Comparison of ENCODE assay signal across 19 cellular contexts in the genomic region with DNA sequence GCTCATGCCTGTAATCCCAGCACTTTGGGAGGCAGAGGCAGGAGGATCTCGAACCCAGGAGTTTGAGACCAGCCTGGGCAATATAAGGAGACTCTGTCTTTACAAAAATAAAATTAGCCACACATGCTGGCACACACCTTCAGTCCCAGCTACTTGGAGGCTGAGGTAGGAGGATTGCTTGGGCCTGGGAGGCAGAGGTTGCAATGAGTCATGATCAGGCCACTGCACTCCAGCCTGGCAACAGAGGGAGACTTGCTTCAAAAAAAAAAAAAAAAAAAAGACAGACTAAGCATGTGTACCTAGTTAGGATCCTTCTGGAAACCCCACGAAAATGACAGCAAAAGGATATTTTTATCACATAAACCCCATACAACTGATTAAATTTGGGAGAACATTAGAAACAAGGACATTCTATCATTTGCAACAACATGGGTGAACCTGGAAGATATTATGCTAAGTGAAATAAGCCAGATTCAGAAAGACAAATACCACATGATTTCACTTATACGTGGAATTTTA. TPM values are rescaled to one million over a fixed set of nuclear protein-coding genes. Genes with fewer than 3 reads are reported as not detected.
A peak's percentile ranks its signal among the peaks of the same experiment; 100 is the strongest.
DNase-seq lines count a peak whose midpoint lies in the region; ATAC-seq and TF ChIP-seq lines count a peak whose summit lies in the region.
"Had no signal": no experiment of that assay in that cellular context is flagged by ENCODE, and none has a peak within 500 bp of the region (broad histone marks: within the 10 kb centered on the region; RNA-seq: fewer than 3 reads in every experiment).

No MANE protein-coding gene starts in this region.

- H3K79me2 ChIP-seq in smooth muscle cell (ENCODE audit: low read depth) = no peaks in the 10 kb centered on the region

- no peak overlapping the region for H3K4me3 ChIP-seq in fibroblast of mammary gland (ENCODE audit: control insufficient read depth, low read depth, low read length)
- H3K4me3 ChIP-seq in dorsolateral prefrontal cortex = no peak overlapping the region
- H3K4me3 ChIP-seq in smooth muscle cell = no peak overlapping the region
- H3K4me3 ChIP-seq: GM23248, Peyer's patch had no signal

- no peaks in the 10 kb centered on the region for H3F3A ChIP-seq in smooth muscle cell (ENCODE audit: low read depth)

- TF ChIP-seq CTCF in fibroblast of mammary gland (conservative IDR thresholded peaks at IDR 0.05; ENCODE audit: control insufficient read depth, insufficient read depth, low read depth, low read length) = no peak
- no peak for TF ChIP-seq CTCF in dorsolateral prefrontal cortex (IDR thresholded peaks at IDR 0.05 in 54 of 56, conservative IDR thresholded peaks at IDR 0.05 in 2 of 56; ENCODE audit: low read depth in 1 of 56, partially characterized antibody in 56 of 56)
- no peak for TF ChIP-seq CTCF in smooth muscle cell (IDR thresholded peaks at IDR 0.05; ENCODE audit: borderline replicate concordance, insufficient read depth, poor library complexity, severe bottlenecking)

- no peaks in the 10 kb centered on the region for H3K9me3 ChIP-seq in smooth muscle cell (replicated peaks; ENCODE audit: low read depth)
- H3K9me3 ChIP-seq: Peyer's patch had no signal

- no peak overlapping the region for H3K4me2 ChIP-seq in smooth muscle cell
- H3K4me2 ChIP-seq: KMS-11 had no signal

- H3K4me1 ChIP-seq in smooth muscle cell (ENCODE audit: low read depth) = no peaks in the 10 kb centered on the region
- H3K4me1 ChIP-seq: Peyer's patch had no signal

- ATAC-seq in SK-N-SH treated with all-trans-retinoic acid at 6 μM for 48 hours = peak; percentile 48
- ATAC-seq in stimulated activated effector memory CD8-positive, alpha-beta T cell treated with anti-CD3 and anti-CD28 coated beads, Interleukin-12 subunit alpha, Interleukin-12 subunit beta, amount 100 ng/mL, for 72 hours = no peak

- H3K36me3 ChIP-seq in smooth muscle cell (ENCODE audit: low read depth) = no peaks in the 10 kb centered on the region
- H3K36me3 ChIP-seq: Peyer's patch had no signal

- WGBS in smooth muscle cell (ENCODE audit: low lambda C conversion rate) = 81% methylated on average over 3 of the region's 3 CpGs

- peak overlapping the region in 2 of 4 donors; percentile 6 to 48 for H3K4me3 Mint-ChIP-seq in IgD-negative memory B cell
- no peak overlapping the region for H3K4me3 Mint-ChIP-seq in stimulated activated effector memory CD8-positive, alpha-beta T cell treated with anti-CD3 and anti-CD28 coated beads, Interleukin-12 subunit alpha, Interleukin-12 subunit beta, amount 100 ng/mL, for 72 hours
- H3K4me3 Mint-ChIP-seq: CD4-positive, alpha-beta memory T cell had no signal

- intact Hi-C loops in dorsolateral prefrontal cortex (cut with DNase I) = loop anchor here in 1 of 2 donors (10.0 kb wide), 1 partner anchor 278 kb away; no protein-coding TSS in a partner anchor

- peaks cover 2% of the 10 kb centered on the region for H3K36me3 Mint-ChIP-seq in IgD-negative memory B cell
- peaks cover 6% of the 10 kb centered on the region for H3K36me3 Mint-ChIP-seq in stimulated activated effector memory CD8-positive, alpha-beta T cell treated with anti-CD3 and anti-CD28 coated beads, Interleukin-12 subunit alpha, Interleukin-12 subunit beta, amount 100 ng/mL, for 72 hours

- peaks cover 0 to 5% (median 2%) of the 10 kb centered on the region in 3 donors for H3K9me3 Mint-ChIP-seq in IgD-negative memory B cell
- H3K9me3 Mint-ChIP-seq in stimulated activated effector memory CD8-positive, alpha-beta T cell treated with anti-CD3 and anti-CD28 coated beads, Interleukin-12 subunit alpha, Interleukin-12 subunit beta, amount 100 ng/mL, for 72 hours = no peaks in the 10 kb centered on the region

- DNase-seq in fibroblast of mammary gland (ENCODE audit: low read depth) (peak; percentile 37), dorsolateral prefrontal cortex (no peak), smooth muscle cell (lab: John Stamatoyannopoulos, UW; ENCODE audit: unreplicated experiment) (no peak), DMS 273 (lab: John Stamatoyannopoulos, UW; ENCODE audit: unreplicated experiment) (no peak)
- no peak for DNase-seq in stimulated activated effector memory CD8-positive, alpha-beta T cell treated with anti-CD3 and anti-CD28 coated beads, Interleukin-12 subunit alpha, Interleukin-12 subunit beta, amount 100 ng/mL, for 72 hours (ENCODE audit: low spot score in 2 of 2)
- DNase-seq: Calu3; CD4-positive, alpha-beta memory T cell; DMS79; GM23248; HCEC 1CT; NCI-H1048; NCI-H146; NCI-H2081; NCI-H510A treated with DMSO at 0.1 percent for 48 hours; Peyer's patch; Right ventricle myocardium superior had no signal

- H3K27ac ChIP-seq in dorsolateral prefrontal cortex (no peak overlapping the region), smooth muscle cell (ENCODE audit: low read depth) (no peak overlapping the region)
- H3K27ac ChIP-seq: GM23248, KMS-11, Peyer's patch had no signal

- no peak overlapping the region for H3K9ac ChIP-seq in smooth muscle cell (ENCODE audit: low read depth)
- H3K9ac ChIP-seq: GM23248, KMS-11 had no signal

- no peaks in the 10 kb centered on the region for H3K27me3 Mint-ChIP-seq in IgD-negative memory B cell

- no peak overlapping the region for H2AFZ ChIP-seq in smooth muscle cell (ENCODE audit: low read depth)
- H2AFZ ChIP-seq: GM23248 had no signal

- no peaks in the 10 kb centered on the region for H4K20me1 ChIP-seq in smooth muscle cell (ENCODE audit: low read depth)

- H3K4me1 Mint-ChIP-seq in IgD-negative memory B cell = peaks cover 48 to 58% (median 55%) of the 10 kb centered on the region in 3 donors
- H3K4me1 Mint-ChIP-seq in stimulated activated effector memory CD8-positive, alpha-beta T cell treated with anti-CD3 and anti-CD28 coated beads, Interleukin-12 subunit alpha, Interleukin-12 subunit beta, amount 100 ng/mL, for 72 hours = peaks cover 18% of the 10 kb centered on the region

- H3K27ac Mint-ChIP-seq in IgD-negative memory B cell = peak overlapping the region; percentile 23 to 52 (median 32)
- H3K27ac Mint-ChIP-seq in stimulated activated effector memory CD8-positive, alpha-beta T cell treated with anti-CD3 and anti-CD28 coated beads, Interleukin-12 subunit alpha, Interleukin-12 subunit beta, amount 100 ng/mL, for 72 hours = no peak overlapping the region
- H3K27ac Mint-ChIP-seq: CD4-positive, alpha-beta memory T cell had no signal

- no peaks in the 10 kb centered on the region for H3K27me3 ChIP-seq in dorsolateral prefrontal cortex
- H3K27me3 ChIP-seq in smooth muscle cell (ENCODE audit: low read depth) = no peaks in the 10 kb centered on the region
- H3K27me3 ChIP-seq: Peyer's patch had no signal

TF ChIP-seq in SK-N-SH treated with all-trans-retinoic acid at 6 μM for 48 hours, 23 proteins besides CTCF, POLR2A, EP300 and RAD21:
- TF ChIP-seq ISL1 (CRISPR knock-in tag; IDR thresholded peaks at IDR 0.05) (peak; percentile 28; the same call in 1 of the 2 replicates), ZNF70 (CRISPR knock-in tag; IDR thresholded peaks at IDR 0.05) (no peak), BACH2 (CRISPR knock-in tag; IDR thresholded peaks at IDR 0.05; ENCODE audit: borderline replicate concordance) (no peak), TCF4 (CRISPR knock-in tag; IDR thresholded peaks at IDR 0.05; ENCODE audit: borderline replicate concordance) (0 out of 2 replicates have a peak, but pooled peaks have one; percentile 28), RARB (CRISPR knock-in tag; IDR thresholded peaks at IDR 0.05) (no peak), OSR1 (CRISPR knock-in tag; IDR thresholded peaks at IDR 0.05) (no peak), ZNF8 (CRISPR knock-in tag; IDR thresholded peaks at IDR 0.05) (no peak)
- TF ChIP-seq, protein P1, sequence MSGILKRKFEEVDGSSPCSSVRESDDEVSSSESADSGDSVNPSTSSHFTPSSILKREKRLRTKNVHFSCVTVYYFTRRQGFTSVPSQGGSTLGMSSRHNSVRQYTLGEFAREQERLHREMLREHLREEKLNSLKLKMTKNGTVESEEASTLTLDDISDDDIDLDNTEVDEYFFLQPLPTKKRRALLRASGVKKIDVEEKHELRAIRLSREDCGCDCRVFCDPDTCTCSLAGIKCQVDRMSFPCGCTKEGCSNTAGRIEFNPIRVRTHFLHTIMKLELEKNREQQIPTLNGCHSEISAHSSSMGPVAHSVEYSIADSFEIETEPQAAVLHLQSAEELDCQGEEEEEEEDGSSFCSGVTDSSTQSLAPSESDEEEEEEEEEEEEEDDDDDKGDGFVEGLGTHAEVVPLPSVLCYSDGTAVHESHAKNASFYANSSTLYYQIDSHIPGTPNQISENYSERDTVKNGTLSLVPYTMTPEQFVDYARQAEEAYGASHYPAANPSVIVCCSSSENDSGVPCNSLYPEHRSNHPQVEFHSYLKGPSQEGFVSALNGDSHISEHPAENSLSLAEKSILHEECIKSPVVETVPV (CRISPR knock-in tag; IDR thresholded peaks at IDR 0.05) = no peak
- TF ChIP-seq, protein P2, sequence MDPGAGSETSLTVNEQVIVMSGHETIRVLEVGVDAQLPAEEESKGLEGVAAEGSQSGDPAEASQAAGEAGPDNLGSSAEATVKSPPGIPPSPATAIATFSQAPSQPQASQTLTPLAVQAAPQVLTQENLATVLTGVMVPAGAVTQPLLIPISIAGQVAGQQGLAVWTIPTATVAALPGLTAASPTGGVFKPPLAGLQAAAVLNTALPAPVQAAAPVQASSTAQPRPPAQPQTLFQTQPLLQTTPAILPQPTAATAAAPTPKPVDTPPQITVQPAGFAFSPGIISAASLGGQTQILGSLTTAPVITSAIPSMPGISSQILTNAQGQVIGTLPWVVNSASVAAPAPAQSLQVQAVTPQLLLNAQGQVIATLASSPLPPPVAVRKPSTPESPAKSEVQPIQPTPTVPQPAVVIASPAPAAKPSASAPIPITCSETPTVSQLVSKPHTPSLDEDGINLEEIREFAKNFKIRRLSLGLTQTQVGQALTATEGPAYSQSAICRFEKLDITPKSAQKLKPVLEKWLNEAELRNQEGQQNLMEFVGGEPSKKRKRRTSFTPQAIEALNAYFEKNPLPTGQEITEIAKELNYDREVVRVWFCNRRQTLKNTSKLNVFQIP (CRISPR knock-in tag; IDR thresholded peaks at IDR 0.05; ENCODE audit: borderline replicate concordance, low read depth) = no peak

RNA-seq across cellular contexts. Expression of a gene that starts 44.9 kb away (rescaled TPM):
- polyA plus RNA-seq in IgD-negative memory B cell (12.3 TPM), smooth muscle cell (12.8 and 16.0 TPM in 2 replicates)
- total RNA-seq in dorsolateral prefrontal cortex (10 to 100 TPM; 26.5 to 44.4 (median 34.0) TPM), smooth muscle cell (17.0 and 37.3 TPM in 2 replicates)

RNA-seq across cellular contexts. Expression of a gene that starts 44.9 kb away (rescaled TPM):
- polyA plus RNA-seq in IgD-negative memory B cell = 5.4 TPM
- 10 to 100 TPM; 16.3 to 47.5 (median 29.1) TPM for total RNA-seq in dorsolateral prefrontal cortex
- total RNA-seq in smooth muscle cell = 22.1 and 22.9 TPM in 2 replicates
- 9.5 and 11.3 TPM in 2 replicates for polyA plus RNA-seq in smooth muscle cell

RNA-seq across cellular contexts. Expression of a gene that starts 50.1 kb away (rescaled TPM):
- 117 TPM for polyA plus RNA-seq in IgD-negative memory B cell
- total RNA-seq in dorsolateral prefrontal cortex = 100 to 1,000 TPM in 1 of 120 experiments, 10 to 100 TPM in 119; 30.2 to 111 (median 66.8) TPM
- total RNA-seq in smooth muscle cell = 7.9 and 12.7 TPM in 2 replicates
- polyA plus RNA-seq in smooth muscle cell = 10.7 and 15.3 TPM in 2 replicates
